27 cellular contexts compared by ENCODE assay signal in genomic region chr20:33636776-33637175, GRCh38. TPM values are rescaled to one million over a fixed set of nuclear protein-coding genes. Genes with fewer than 3 reads are reported as not detected.
DNase-seq lines count a peak whose midpoint lies in the region; ATAC-seq, FAIRE-seq and TF ChIP-seq lines count a peak whose summit lies in the region.
"Had no signal": no experiment of that assay in that cellular context is flagged by ENCODE, and none has a peak within 500 bp of the region (broad histone marks: within the 10 kb centered on the region; RNA-seq: fewer than 3 reads in every experiment).

No MANE protein-coding gene starts in this region.

- H4K20me1 ChIP-seq in H9 (ENCODE audit: control insufficient read depth, insufficient read depth, insufficient read length) (no peaks in the 10 kb centered on the region), HepG2 (ENCODE audit: insufficient read depth, low read length) (no peaks in the 10 kb centered on the region)

- no peak overlapping the region for H4K8ac ChIP-seq in H9 (replicated peaks; ENCODE audit: insufficient read length, low read depth, low read length)

- H2BK12ac ChIP-seq in H9 (ENCODE audit: insufficient read length, low read depth, low read length): no peak overlapping the region

- no peak for TF ChIP-seq POLR2A in HepG2 (IDR thresholded peaks at IDR 0.05; ENCODE audit: insufficient read depth in 1 of 2, low read depth in 2 of 2, low read length in 2 of 2)

- H3K4me2 ChIP-seq in H9 (ENCODE audit: insufficient read depth, insufficient read length, low read length) (no peak overlapping the region), HepG2 (ENCODE audit: low read depth, low read length) (no peak overlapping the region)

- WGBS in H9 (ENCODE audit: extremely low coverage, insufficient read length, low lambda C conversion rate): no CpG with 5 or more reads among the region's 1 CpG
- 96% methylated on average over 1 of the region's 1 CpG for WGBS in HepG2 (ENCODE audit: low lambda C conversion rate)

- H3K4me1 ChIP-seq in H9 (ENCODE audit: insufficient read depth, low read length) (no peaks in the 10 kb centered on the region), HepG2 (ENCODE audit: insufficient read depth, low read length) (peaks cover 11% of the 10 kb centered on the region; the same call in 1 of the 2 replicates)

- peaks cover 24 to 54% of the 10 kb centered on the region in 2 experiments for H3K36me3 ChIP-seq in HepG2 (replicated peaks in 1 of 2; ENCODE audit: control insufficient read depth in 1 of 2, insufficient read depth in 2 of 2, low read length in 2 of 2)

- no peak for TF ChIP-seq EP300 in HepG2 (IDR thresholded peaks at IDR 0.05; ENCODE audit: low read depth in 2 of 2, low read length in 2 of 2)
- TF ChIP-seq EP300 in HepG2 (CRISPR knock-in tag; IDR thresholded peaks at IDR 0.05; ENCODE audit: borderline replicate concordance): no peak

- H2BK20ac ChIP-seq in H9 (ENCODE audit: low read depth, low read length, poor library complexity, severe bottlenecking): no peak overlapping the region

- H3K14ac ChIP-seq in H9 (ENCODE audit: insufficient read depth, low read length): no peak overlapping the region

- no peak for TF ChIP-seq RAD21 in HepG2 (CRISPR knock-in tag; IDR thresholded peaks at IDR 0.05)

- in situ Hi-C loops in HepG2 (cut with HindIII; ENCODE audit: extremely low pct_ligation_motif_present, low pct_unique_long_range_greater_than_20kb): no loop called here

- no peak for TF ChIP-seq CTCF in H9 (conservative IDR thresholded peaks at IDR 0.05)
- TF ChIP-seq CTCF in coronary artery (IDR thresholded peaks at IDR 0.05): no peak
- TF ChIP-seq CTCF in HepG2 (CRISPR knock-in tag; IDR thresholded peaks at IDR 0.05): no peak

- H3K79me1 ChIP-seq in H9 (ENCODE audit: insufficient read depth, low read depth, low read length, poor library complexity, severe bottlenecking): no peaks in the 10 kb centered on the region

- no peak overlapping the region for H2AK5ac ChIP-seq in H9 (ENCODE audit: insufficient read length, low read length)

- H3K9me3 ChIP-seq in H9 (ENCODE audit: control insufficient read depth, low read depth, low read length) (no peaks in the 10 kb centered on the region), HepG2 (ENCODE audit: low read length) (no peaks in the 10 kb centered on the region)
- H3K9me3 ChIP-seq: SJCRH30 had no signal

- no peaks in the 10 kb centered on the region for H3K23me2 ChIP-seq in H9 (ENCODE audit: insufficient read length, low read depth, low read length, poor library complexity, severe bottlenecking)

- ATAC-seq in activated CD8-positive, alpha-beta memory T cell treated with anti-CD3 and anti-CD28 coated beads, Interleukin-2, amount 10 ng/mL, durations not matched to agents 7 days and 5 days: no peak
- peak; percentile 52; the same call in 2 of the 3 replicates for ATAC-seq in HepG2
- no peak for ATAC-seq in T-cell (replicated peaks in 1 of 4)
- ATAC-seq: PC-3, Right ventricle myocardium inferior had no signal

- H3K27me3 ChIP-seq in H9 (ENCODE audit: insufficient read depth, low read length) (no peaks in the 10 kb centered on the region), HepG2 (ENCODE audit: control insufficient read depth in 1 of 2, insufficient read depth in 2 of 2, low read length in 2 of 2) (no peaks in the 10 kb centered on the region)
- H3K27me3 ChIP-seq: SJCRH30 had no signal

- no peak overlapping the region for H4K5ac ChIP-seq in H9 (ENCODE audit: insufficient read length, low read depth, low read length)

- no peak overlapping the region for H3K4ac ChIP-seq in H9 (ENCODE audit: low read depth, low read length)

- BruUV-seq in HepG2 (replicated peaks; lab: Mats Ljungman, UMichigan): no TSS peak

- no peak overlapping the region for H3K27ac ChIP-seq in H9 (ENCODE audit: insufficient read length, low read depth, low read length)
- no peak overlapping the region for H3K27ac ChIP-seq in coronary artery
- no peak overlapping the region for H3K27ac ChIP-seq in HepG2 (ENCODE audit: extremely low read length, insufficient read depth, low read length)
- H3K27ac ChIP-seq: 22Rv1, C4-2B, SJCRH30 had no signal

- no peak overlapping the region for H2BK5ac ChIP-seq in H9 (ENCODE audit: insufficient read length, low read length)

- no peak overlapping the region for H3K23ac ChIP-seq in H9 (ENCODE audit: insufficient read length, low read depth, low read length)

- peak overlapping the region; percentile 30 for H3K27ac Mint-ChIP-seq in activated CD8-positive, alpha-beta memory T cell treated with anti-CD3 and anti-CD28 coated beads, Interleukin-2, amount 10 ng/mL, durations not matched to agents 7 days and 5 days
- H3K27ac Mint-ChIP-seq in H9 (no peak overlapping the region), T-cell (no peak overlapping the region)
- H3K27ac Mint-ChIP-seq: B cell had no signal

- H3T11ph ChIP-seq in H9 (ENCODE audit: low read length): no peak overlapping the region

- intact Hi-C loops in HepG2 (cut with micrococcal nuclease; ENCODE audit: unreplicated experiment): no loop called here

- H3K9me3 Mint-ChIP-seq in activated CD8-positive, alpha-beta memory T cell treated with anti-CD3 and anti-CD28 coated beads, Interleukin-2, amount 10 ng/mL, durations not matched to agents 7 days and 5 days (ENCODE audit: low read depth): no peaks in the 10 kb centered on the region
- H3K9me3 Mint-ChIP-seq in H9: no peaks in the 10 kb centered on the region
- H3K9me3 Mint-ChIP-seq in T-cell: no peaks in the 10 kb centered on the region

- no peak overlapping the region for H2BK15ac ChIP-seq in H9 (ENCODE audit: low read depth, low read length)

- H4K91ac ChIP-seq in H9 (ENCODE audit: insufficient read length, low read depth, low read length): no peak overlapping the region

- no peaks in the 10 kb centered on the region for H3K27me3 Mint-ChIP-seq in activated CD8-positive, alpha-beta memory T cell treated with anti-CD3 and anti-CD28 coated beads, Interleukin-2, amount 10 ng/mL, durations not matched to agents 7 days and 5 days
- H3K27me3 Mint-ChIP-seq in H9 (ENCODE audit: low read depth) (no peaks in the 10 kb centered on the region), T-cell (no peaks in the 10 kb centered on the region)
- H3K27me3 Mint-ChIP-seq: B cell had no signal

- no peak overlapping the region for H3K4me3 ChIP-seq in coronary artery
- H3K4me3 ChIP-seq in HepG2 (replicated peaks in 1 of 3; ENCODE audit: insufficient read depth in 1 of 3, low read depth in 2 of 3, low read length in 3 of 3): no peak overlapping the region
- H3K4me3 ChIP-seq: SJCRH30 had no signal

- peaks cover 5% of the 10 kb centered on the region for H3K4me1 Mint-ChIP-seq in activated CD8-positive, alpha-beta memory T cell treated with anti-CD3 and anti-CD28 coated beads, Interleukin-2, amount 10 ng/mL, durations not matched to agents 7 days and 5 days
- H3K4me1 Mint-ChIP-seq in H9 (no peaks in the 10 kb centered on the region), T-cell (peaks cover 5 to 8% (median 6%) of the 10 kb centered on the region in 3 donors)
- H3K4me1 Mint-ChIP-seq: B cell had no signal

- FAIRE-seq in HepG2 (lab: Jason Lieb, UNC): no peak
- FAIRE-seq: GM19239 had no signal

- POLR2A ChIA-PET in HepG2 (lab: Yijun Ruan, JAX): no interaction called here
- POLR2A ChIA-PET in T-cell (lab: Charles Lee): no interaction called here

- H2BK120ac ChIP-seq in H9 (ENCODE audit: low read depth, low read length, poor library complexity, severe bottlenecking): no peak overlapping the region

- no peak overlapping the region for H3K9ac ChIP-seq in H9 (ENCODE audit: extremely low read depth, insufficient read length, low read length)
- no peak overlapping the region for H3K9ac ChIP-seq in HepG2 (ENCODE audit: insufficient read depth, low read depth, low read length)

- H3K36me3 Mint-ChIP-seq in activated CD8-positive, alpha-beta memory T cell treated with anti-CD3 and anti-CD28 coated beads, Interleukin-2, amount 10 ng/mL, durations not matched to agents 7 days and 5 days: peaks cover 7% of the 10 kb centered on the region
- H3K36me3 Mint-ChIP-seq in H9 (ENCODE audit: insufficient read depth in 1 of 3, low read depth in 3 of 3): peaks cover 2 to 66% (median 43%) of the 10 kb centered on the region in 3 experiments; a peak in 6 of 7 replicates
- H3K36me3 Mint-ChIP-seq in T-cell: peaks cover 32% of the 10 kb centered on the region

- H3K79me2 ChIP-seq in H9 (ENCODE audit: insufficient read depth, low read length): no peaks in the 10 kb centered on the region
- H3K79me2 ChIP-seq in HepG2 (ENCODE audit: insufficient read depth, low read length): no peaks in the 10 kb centered on the region

- CTCF ChIA-PET in activated CD8-positive, alpha-beta memory T cell treated with anti-CD3 and anti-CD28 coated beads, Interleukin-2, amount 10 ng/mL, durations not matched to agents 7 days and 5 days (lab: Charles Lee): no interaction called here
- CTCF ChIA-PET in HepG2 (lab: Yijun Ruan, JAX; ENCODE audit: low intra/inter-chr PET ratio, low total read pairs): no interaction called here
- CTCF ChIA-PET in T-cell (lab: Charles Lee): no interaction called here

- no peak overlapping the region for H3K4me3 Mint-ChIP-seq in activated CD8-positive, alpha-beta memory T cell treated with anti-CD3 and anti-CD28 coated beads, Interleukin-2, amount 10 ng/mL, durations not matched to agents 7 days and 5 days
- H3K4me3 Mint-ChIP-seq in H9 (no peak overlapping the region), T-cell (no peak overlapping the region)
- H3K4me3 Mint-ChIP-seq: B cell had no signal

- no peak overlapping the region for H3K18ac ChIP-seq in H9 (ENCODE audit: insufficient read length, low read depth, low read length)

- H3K56ac ChIP-seq in H9 (ENCODE audit: insufficient read length, low read depth, low read length): no peak overlapping the region

- no peak for DNase-seq in activated CD8-positive, alpha-beta memory T cell treated with anti-CD3 and anti-CD28 coated beads, Interleukin-2, amount 10 ng/mL, durations not matched to agents 7 days and 5 days
- no peak for DNase-seq in activated CD8-positive, alpha-beta memory T cell treated with anti-CD3 and anti-CD28 coated beads, Interleukin-2, amount 50 U/mL, for 4 hours
- peak; percentile 8 for DNase-seq in H9
- DNase-seq in coronary artery (ENCODE audit: low spot score): peak; percentile 21
- DNase-seq in HepG2 (ENCODE audit: low spot score): no peak
- DNase-seq in medulla oblongata (ENCODE audit: extremely low spot score): no peak
- no peak for DNase-seq in T-cell
- no peak for DNase-seq in inferior parietal cortex (ENCODE audit: extremely low spot score)
- DNase-seq: DMS153; DND-41; Karpas-422; NCI-H1092 treated with DMSO at 0.1 percent for 48 hours; NCI-H1436; NCI-H187 treated with DMSO at 0.1 percent for 48 hours; NCI-H2107; NCI-H446; NCI-H524 treated with DMSO at 0.1 percent for 48 hours; NCI-H82; NK-92 treated with Interleukin-12 subunit alpha and Interleukin-12 subunit beta, amount 100 ng/mL, for 24 hours; PC-3; SJCRH30 had no signal

- H2AFZ ChIP-seq in H9 (ENCODE audit: low read length) (no peak overlapping the region), HepG2 (ENCODE audit: low read length) (no peak overlapping the region)

RNA-seq across cellular contexts. Expression of gene C20orf144, which starts 25.4 kb away (rescaled TPM):
- under 1 TPM; 0.30 to 0.53 TPM for total RNA-seq in activated CD8-positive, alpha-beta memory T cell treated with anti-CD3 and anti-CD28 coated beads, Interleukin-2, amount 10 ng/mL, durations not matched to agents 7 days and 5 days
- total RNA-seq in H9 (2021) (0.24 and 0.26 TPM in 2 replicates), HepG2 (2016; rRNA removed; fragmentation: Illumina TruSeq; extraction: Trizol) (0.09 and 0.14 TPM in 2 replicates), T-cell (under 1 TPM in 4 of 5 donors, not detected in 1; 0.16 to 0.26 (median 0.22) TPM)
- 0.30 and 0.35 TPM in 2 replicates for total RNA-seq in HepG2 (2016; cell fraction: cytosol; rRNA removed; fragmentation: Illumina TruSeq; extraction: Trizol; ENCODE audit: low read depth)
- 0.11 TPM in 1 of 2 replicates, not detected in the other for total RNA-seq in HepG2 (2016; cell fraction: insoluble cytoplasmic fraction; rRNA removed; fragmentation: Illumina TruSeq; extraction: Trizol)
- total RNA-seq in HepG2 (2016; cell fraction: membrane; rRNA removed; fragmentation: Illumina TruSeq; extraction: Trizol): 0.37 and 0.38 TPM in 2 replicates
- total RNA-seq in HepG2 (2016; cell fraction: nucleus; rRNA removed; fragmentation: Illumina TruSeq; extraction: Trizol): 0.31 and 0.37 TPM in 2 replicates
- polyA plus RNA-seq in HepG2 (2011; rRNA removed): 0.16 TPM in 2 replicates
- polyA plus RNA-seq in HepG2 (2011; cell fraction: cytosol; rRNA removed): 0.17 and 0.29 TPM in 2 replicates
- 0.18 and 0.24 TPM in 2 replicates for polyA plus RNA-seq in HepG2 (2011; cell fraction: nucleus; rRNA removed)
- 0.21 and 0.32 TPM in 2 replicates for polyA plus RNA-seq in HepG2 (2012)
- polyA plus RNA-seq in HepG2 (2016; cell fraction: cytosol; fragmentation: Illumina TruSeq; extraction: Trizol; ENCODE audit: low read depth): 0.12 and 0.15 TPM in 2 replicates
- polyA plus RNA-seq in HepG2 (2016; cell fraction: insoluble cytoplasmic fraction; fragmentation: Illumina TruSeq; extraction: Trizol; ENCODE audit: low read depth): 0.20 and 0.21 TPM in 2 replicates
- 0.27 and 0.39 TPM in 2 replicates for polyA plus RNA-seq in HepG2 (2016; cell fraction: membrane; fragmentation: Illumina TruSeq; extraction: Trizol; ENCODE audit: low read depth)
- not detected in 2 replicates for polyA plus RNA-seq in HepG2 (2016; cell fraction: nucleus; fragmentation: Illumina TruSeq; extraction: Trizol; ENCODE audit: insufficient read depth, low read depth)
- 0.58 TPM in 1 of 2 replicates, not detected in the other for polyA minus RNA-seq in HepG2 (2011; rRNA and poly(A)+ RNA removed; ENCODE audit: low replicate concordance)
- polyA minus RNA-seq in HepG2 (2011; cell fraction: cytosol; rRNA and poly(A)+ RNA removed): not detected in 2 replicates
- polyA minus RNA-seq in HepG2 (2011; cell fraction: nucleus; rRNA and poly(A)+ RNA removed): 0.26 TPM in 1 of 2 replicates, not detected in the other
- total RNA-seq: H4, PC-3, Right ventricle myocardium inferior had no signal

RNA-seq across cellular contexts. Expression of gene ACTL10, which starts 30.0 kb away (rescaled TPM):
- 1 to 10 TPM; 3.7 to 3.9 TPM for total RNA-seq in activated CD8-positive, alpha-beta memory T cell treated with anti-CD3 and anti-CD28 coated beads, Interleukin-2, amount 10 ng/mL, durations not matched to agents 7 days and 5 days
- total RNA-seq in H9 (2021) (0.46 and 0.55 TPM in 2 replicates), HepG2 (2016; rRNA removed; fragmentation: Illumina TruSeq; extraction: Trizol) (not detected in 2 replicates), T-cell (1 to 10 TPM; 1.1 to 7.9 (median 6.1) TPM)
- not detected in 2 replicates for total RNA-seq in HepG2 (2016; cell fraction: cytosol; rRNA removed; fragmentation: Illumina TruSeq; extraction: Trizol; ENCODE audit: low read depth)
- total RNA-seq in HepG2 (2016; cell fraction: insoluble cytoplasmic fraction; rRNA removed; fragmentation: Illumina TruSeq; extraction: Trizol): not detected in 2 replicates
- total RNA-seq in HepG2 (2016; cell fraction: membrane; rRNA removed; fragmentation: Illumina TruSeq; extraction: Trizol): not detected in 2 replicates
- total RNA-seq in HepG2 (2016; cell fraction: nucleus; rRNA removed; fragmentation: Illumina TruSeq; extraction: Trizol): not detected in 2 replicates
- polyA plus RNA-seq in HepG2 (2011; rRNA removed): not detected in 2 replicates
- not detected in 2 replicates for polyA plus RNA-seq in HepG2 (2011; cell fraction: cytosol; rRNA removed)
- polyA plus RNA-seq in HepG2 (2011; cell fraction: nucleus; rRNA removed): not detected in 2 replicates
- polyA plus RNA-seq in HepG2 (2012): 0.11 and 0.12 TPM in 2 replicates
- not detected in 2 replicates for polyA plus RNA-seq in HepG2 (2016; cell fraction: cytosol; fragmentation: Illumina TruSeq; extraction: Trizol; ENCODE audit: low read depth)
- not detected in 2 replicates for polyA plus RNA-seq in HepG2 (2016; cell fraction: insoluble cytoplasmic fraction; fragmentation: Illumina TruSeq; extraction: Trizol; ENCODE audit: low read depth)
- not detected in 2 replicates for polyA plus RNA-seq in HepG2 (2016; cell fraction: membrane; fragmentation: Illumina TruSeq; extraction: Trizol; ENCODE audit: low read depth)
- not detected in 2 replicates for polyA plus RNA-seq in HepG2 (2016; cell fraction: nucleus; fragmentation: Illumina TruSeq; extraction: Trizol; ENCODE audit: insufficient read depth, low read depth)
- 0.12 and 3.5 TPM in 2 replicates for polyA minus RNA-seq in HepG2 (2011; rRNA and poly(A)+ RNA removed; ENCODE audit: low replicate concordance)
- polyA minus RNA-seq in HepG2 (2011; cell fraction: cytosol; rRNA and poly(A)+ RNA removed): not detected in 2 replicates
- polyA minus RNA-seq in HepG2 (2011; cell fraction: nucleus; rRNA and poly(A)+ RNA removed): not detected in 2 replicates
- total RNA-seq: H4 had no signal

RNA-seq across cellular contexts. Expression of gene NECAB3, which starts 37.5 kb away (rescaled TPM):
- total RNA-seq in activated CD8-positive, alpha-beta memory T cell treated with anti-CD3 and anti-CD28 coated beads, Interleukin-2, amount 10 ng/mL, durations not matched to agents 7 days and 5 days: 10 to 100 TPM; 28.3 to 34.0 TPM
- total RNA-seq in H9 (2021): 51.5 and 57.7 TPM in 2 replicates
- total RNA-seq in HepG2 (2016; rRNA removed; fragmentation: Illumina TruSeq; extraction: Trizol): 26.4 and 61.5 TPM in 2 replicates
- 43.9 and 46.0 TPM in 2 replicates for total RNA-seq in HepG2 (2016; cell fraction: cytosol; rRNA removed; fragmentation: Illumina TruSeq; extraction: Trizol; ENCODE audit: low read depth)
- 23.2 and 62.1 TPM in 2 replicates for total RNA-seq in HepG2 (2016; cell fraction: insoluble cytoplasmic fraction; rRNA removed; fragmentation: Illumina TruSeq; extraction: Trizol)
- 62.7 and 67.8 TPM in 2 replicates for total RNA-seq in HepG2 (2016; cell fraction: membrane; rRNA removed; fragmentation: Illumina TruSeq; extraction: Trizol)
- 71.4 and 86.1 TPM in 2 replicates for total RNA-seq in HepG2 (2016; cell fraction: nucleus; rRNA removed; fragmentation: Illumina TruSeq; extraction: Trizol)
- 65.5 and 81.8 TPM in 2 replicates for polyA plus RNA-seq in HepG2 (2011; rRNA removed)
- 30.3 and 70.4 TPM in 2 replicates for polyA plus RNA-seq in HepG2 (2011; cell fraction: cytosol; rRNA removed)
- 585 and 688 TPM in 2 replicates for polyA plus RNA-seq in HepG2 (2011; cell fraction: nucleus; rRNA removed)
- polyA plus RNA-seq in HepG2 (2012): 32.0 and 41.2 TPM in 2 replicates
- polyA plus RNA-seq in HepG2 (2016; cell fraction: cytosol; fragmentation: Illumina TruSeq; extraction: Trizol; ENCODE audit: low read depth): 18.6 and 21.1 TPM in 2 replicates
- 21.8 and 29.6 TPM in 2 replicates for polyA plus RNA-seq in HepG2 (2016; cell fraction: insoluble cytoplasmic fraction; fragmentation: Illumina TruSeq; extraction: Trizol; ENCODE audit: low read depth)
- 29.2 TPM in 2 replicates for polyA plus RNA-seq in HepG2 (2016; cell fraction: membrane; fragmentation: Illumina TruSeq; extraction: Trizol; ENCODE audit: low read depth)
- 161 and 163 TPM in 2 replicates for polyA plus RNA-seq in HepG2 (2016; cell fraction: nucleus; fragmentation: Illumina TruSeq; extraction: Trizol; ENCODE audit: insufficient read depth, low read depth)
- 148 and 154 TPM in 2 replicates for polyA minus RNA-seq in HepG2 (2011; rRNA and poly(A)+ RNA removed; ENCODE audit: low replicate concordance)
- 27.1 and 33.2 TPM in 2 replicates for polyA minus RNA-seq in HepG2 (2011; cell fraction: cytosol; rRNA and poly(A)+ RNA removed)
- 103 and 112 TPM in 2 replicates for polyA minus RNA-seq in HepG2 (2011; cell fraction: nucleus; rRNA and poly(A)+ RNA removed)
- total RNA-seq in T-cell: 10 to 100 TPM in 3 of 5 donors, 1 to 10 TPM in 2; 8.5 to 33.9 (median 28.9) TPM

RNA-seq across cellular contexts. Expression of gene E2F1, which starts 49.4 kb away (rescaled TPM):
- total RNA-seq in activated CD8-positive, alpha-beta memory T cell treated with anti-CD3 and anti-CD28 coated beads, Interleukin-2, amount 10 ng/mL, durations not matched to agents 7 days and 5 days: 100 to 1,000 TPM in 1 of 2 experiments, 10 to 100 TPM in 1; 87.7 to 100 TPM
- total RNA-seq in H9 (2021) (57.9 and 58.7 TPM in 2 replicates), HepG2 (2016; rRNA removed; fragmentation: Illumina TruSeq; extraction: Trizol) (25.3 and 39.4 TPM in 2 replicates), T-cell (1 to 10 TPM; 1.8 to 7.4 (median 4.6) TPM)
- total RNA-seq in HepG2 (2016; cell fraction: cytosol; rRNA removed; fragmentation: Illumina TruSeq; extraction: Trizol; ENCODE audit: low read depth): 23.5 and 26.5 TPM in 2 replicates
- 22.9 and 41.6 TPM in 2 replicates for total RNA-seq in HepG2 (2016; cell fraction: insoluble cytoplasmic fraction; rRNA removed; fragmentation: Illumina TruSeq; extraction: Trizol)
- 49.7 and 51.9 TPM in 2 replicates for total RNA-seq in HepG2 (2016; cell fraction: membrane; rRNA removed; fragmentation: Illumina TruSeq; extraction: Trizol)
- 29.5 and 34.7 TPM in 2 replicates for total RNA-seq in HepG2 (2016; cell fraction: nucleus; rRNA removed; fragmentation: Illumina TruSeq; extraction: Trizol)
- 22.5 and 25.5 TPM in 2 replicates for polyA plus RNA-seq in HepG2 (2011; rRNA removed)
- polyA plus RNA-seq in HepG2 (2011; cell fraction: cytosol; rRNA removed): 14.5 and 25.4 TPM in 2 replicates
- polyA plus RNA-seq in HepG2 (2011; cell fraction: nucleus; rRNA removed): 50.7 and 66.4 TPM in 2 replicates
- polyA plus RNA-seq in HepG2 (2012): 14.4 and 23.5 TPM in 2 replicates
- polyA plus RNA-seq in HepG2 (2016; cell fraction: cytosol; fragmentation: Illumina TruSeq; extraction: Trizol; ENCODE audit: low read depth): 39.6 and 41.6 TPM in 2 replicates
- 32.3 and 37.3 TPM in 2 replicates for polyA plus RNA-seq in HepG2 (2016; cell fraction: insoluble cytoplasmic fraction; fragmentation: Illumina TruSeq; extraction: Trizol; ENCODE audit: low read depth)
- 56.5 and 59.4 TPM in 2 replicates for polyA plus RNA-seq in HepG2 (2016; cell fraction: membrane; fragmentation: Illumina TruSeq; extraction: Trizol; ENCODE audit: low read depth)
- polyA plus RNA-seq in HepG2 (2016; cell fraction: nucleus; fragmentation: Illumina TruSeq; extraction: Trizol; ENCODE audit: insufficient read depth, low read depth): 97.6 and 106 TPM in 2 replicates
- polyA minus RNA-seq in HepG2 (2011; rRNA and poly(A)+ RNA removed; ENCODE audit: low replicate concordance): 35.0 and 64.5 TPM in 2 replicates
- 7.4 and 10.7 TPM in 2 replicates for polyA minus RNA-seq in HepG2 (2011; cell fraction: cytosol; rRNA and poly(A)+ RNA removed)
- polyA minus RNA-seq in HepG2 (2011; cell fraction: nucleus; rRNA and poly(A)+ RNA removed): 8.0 and 10.6 TPM in 2 replicates

Comparison
In these comparisons a context has a peak if more than half of its experiments do, and no peak if none do; other contexts are left out.
1. DNase-seq: peak in H9 (single experiment) and coronary artery (single experiment); none in activated CD8-positive, alpha-beta memory T cell treated with anti-CD3 and anti-CD28 coated beads, Interleukin-2, amount 10 ng/mL, durations not matched to agents 7 days and 5 days (single experiment), activated CD8-positive, alpha-beta memory T cell treated with anti-CD3 and anti-CD28 coated beads, Interleukin-2, amount 50 U/mL, for 4 hours (single experiment), HepG2 (single experiment), medulla oblongata (single experiment), T-cell (0 of 34) and inferior parietal cortex (single experiment).